In genomic region chr10:114609518-114610426, GRCh38 we compare ENCODE assay signal across 16 cellular contexts.
"Had no signal": no experiment of that assay in that cellular context is flagged by ENCODE, and none has a peak within 500 bp of the region (broad histone marks: within the 10 kb centered on the region; RNA-seq: fewer than 3 reads in every experiment).

No MANE protein-coding gene starts in this region.

- H3K9me3 ChIP-seq: colonic mucosa, stomach, thyroid gland had no signal

- ATAC-seq: activated T-cell treated with anti-CD3 and anti-CD28 coated beads, Interleukin-2, amount 50 U/mL, for 72 hours; T-cell had no signal

- H3K27me3 ChIP-seq: colonic mucosa, stomach, thyroid gland had no signal

- H3K4me3 ChIP-seq: colonic mucosa, SK-N-MC, stomach, thyroid gland had no signal

- H3K27ac ChIP-seq: colonic mucosa, SK-N-MC, thyroid gland, VCaP had no signal

- DNase-seq: activated CD4-positive, alpha-beta memory T cell treated with anti-CD3 and anti-CD28 coated beads, Interleukin-2, amount 10 ng/mL, durations not matched to agents 7 days and 5 days; activated naive CD4-positive, alpha-beta T cell treated with anti-CD3 and anti-CD28 coated beads for 36 hours; activated T-cell treated with anti-CD3 and anti-CD28 coated beads, Interleukin-2, amount 50 U/mL, for 72 hours; caudate nucleus; colonic mucosa; effector CD4-positive, alpha-beta T cell; hypothalamus; mesenchymal stem cell; occipital lobe; stimulated activated CD4-positive, alpha-beta T cell treated with anti-CD3 and anti-CD28 coated beads, Interleukin-15, amount 100 ng/mL, for 24 hours; stimulated activated CD4-positive, alpha-beta T cell treated with anti-CD3 and anti-CD28 coated beads, Interleukin-4, amount 100 ng/mL, for 4 hours; stomach; T-cell; thyroid gland had no signal

- H3K36me3 ChIP-seq: colonic mucosa, stomach, thyroid gland had no signal
